21 cellular contexts compared by ENCODE assay signal in the genomic region with DNA sequence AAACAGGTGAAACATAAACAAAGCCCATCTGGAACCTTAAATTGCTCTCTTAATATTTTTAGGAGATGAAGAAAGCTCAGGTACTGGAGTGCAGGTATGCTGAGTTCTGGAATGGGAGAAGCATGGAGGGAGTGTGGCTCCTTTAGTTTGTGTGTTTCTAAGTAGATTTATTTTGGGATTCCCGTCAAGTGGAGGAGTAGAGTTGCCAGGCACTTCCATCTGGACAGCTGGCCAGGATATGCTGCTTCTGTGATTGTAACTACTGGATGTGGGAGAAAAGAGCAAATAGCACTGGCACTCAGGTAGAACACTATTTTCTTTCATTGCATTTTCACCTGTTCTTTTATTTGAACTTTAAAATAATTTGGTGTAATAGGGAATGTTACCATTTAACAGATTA.
"Had no signal": no experiment of that assay in that cellular context is flagged by ENCODE, and none has a peak within 500 bp of the region (broad histone marks: within the 10 kb centered on the region; RNA-seq: fewer than 3 reads in every experiment).

No MANE protein-coding gene starts in this region.

- H3K27ac ChIP-seq: RWPE1, SJSA1 had no signal

- H3K36me3 ChIP-seq: SJSA1 had no signal

- H3K4me3 ChIP-seq: SJSA1, SK-N-MC had no signal

- H3K9me3 ChIP-seq: SJSA1 had no signal

- ATAC-seq: Panc1, PC-3 had no signal

- H3K4me1 ChIP-seq: SJSA1 had no signal

- H3K27me3 ChIP-seq: SJSA1 had no signal

- DNase-seq: KBM-7, MV-4-11, NCI-H1048, NCI-H1105, NCI-H1417, NCI-H1436 treated with DMSO at 0.1 percent for 48 hours, NCI-H1694, NCI-H187 treated with DMSO at 0.1 percent for 48 hours, NCI-H2029 treated with DMSO at 0.1 percent for 48 hours, NCI-H226, NCI-H446, NCI-H510A, NCI-H524 treated with DMSO at 0.1 percent for 48 hours, NCI-H69, NCI-H774, PC-3, SIG-M5 had no signal
